Comparison of ENCODE assay signal across 12 cellular contexts in the genomic region with DNA sequence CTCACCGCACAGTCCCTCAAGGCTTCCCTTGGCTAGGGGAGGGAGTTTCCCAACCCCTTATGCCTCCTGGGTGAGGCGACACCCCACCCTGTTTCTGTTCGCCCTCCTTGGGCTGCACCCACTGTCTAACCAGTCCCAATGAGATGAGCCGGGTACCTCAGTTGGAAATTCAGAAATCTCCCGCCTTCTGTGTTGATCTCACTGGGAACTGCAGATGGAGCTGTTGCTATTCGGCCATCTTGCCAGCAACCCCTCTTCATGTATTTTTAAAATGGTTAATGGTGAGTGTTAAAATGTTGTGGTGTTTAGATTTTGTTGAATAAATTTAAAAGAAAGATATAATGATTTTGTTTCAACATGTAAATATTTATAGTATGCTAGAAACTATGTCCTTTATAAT. TPM values are rescaled to one million over a fixed set of nuclear protein-coding genes. Genes with fewer than 3 reads are reported as not detected.
A peak's percentile ranks its signal among the peaks of the same experiment; 100 is the strongest.
DNase-seq lines count a peak whose midpoint lies in the region; ATAC-seq and TF ChIP-seq lines count a peak whose summit lies in the region.
"Had no signal": no experiment of that assay in that cellular context is flagged by ENCODE, and none has a peak within 500 bp of the region (broad histone marks: within the 10 kb centered on the region; RNA-seq: fewer than 3 reads in every experiment).

No MANE protein-coding gene starts in this region.

- H3K27ac Mint-ChIP-seq in MCF 10A (ENCODE audit: low read depth, unreplicated experiment): no peak overlapping the region
- H3K27ac Mint-ChIP-seq in endothelial cell (ENCODE audit: unreplicated experiment): no peak overlapping the region
- H3K27ac Mint-ChIP-seq in activated naive CD4-positive, alpha-beta T cell treated with anti-CD3 and anti-CD28 coated beads, Interleukin-2, amount 10 ng/mL, durations not matched to agents 7 days and 5 days: no peak overlapping the region
- H3K27ac Mint-ChIP-seq: memory B cell had no signal

- no peaks in the 10 kb centered on the region for H3K27me3 Mint-ChIP-seq in MCF 10A (ENCODE audit: insufficient read depth, unreplicated experiment)
- no peaks in the 10 kb centered on the region for H3K27me3 Mint-ChIP-seq in endothelial cell (ENCODE audit: unreplicated experiment)
- H3K27me3 Mint-ChIP-seq in activated naive CD4-positive, alpha-beta T cell treated with anti-CD3 and anti-CD28 coated beads, Interleukin-2, amount 10 ng/mL, durations not matched to agents 7 days and 5 days: no peaks in the 10 kb centered on the region
- H3K27me3 Mint-ChIP-seq: memory B cell had no signal

- H3K4me1 Mint-ChIP-seq in MCF 10A (ENCODE audit: insufficient read depth, unreplicated experiment): no peaks in the 10 kb centered on the region
- peaks cover 21% of the 10 kb centered on the region for H3K4me1 Mint-ChIP-seq in endothelial cell (ENCODE audit: unreplicated experiment)
- H3K4me1 Mint-ChIP-seq in activated naive CD4-positive, alpha-beta T cell treated with anti-CD3 and anti-CD28 coated beads, Interleukin-2, amount 10 ng/mL, durations not matched to agents 7 days and 5 days: no peaks in the 10 kb centered on the region

- no peak overlapping the region for H3K27ac ChIP-seq in breast epithelium
- H3K27ac ChIP-seq: epithelial cell of prostate had no signal

- no peaks in the 10 kb centered on the region for H3K9me3 ChIP-seq in breast epithelium

- H3K4me3 Mint-ChIP-seq in MCF 10A (ENCODE audit: unreplicated experiment) (no peak overlapping the region), endothelial cell (ENCODE audit: unreplicated experiment) (no peak overlapping the region)
- H3K4me3 Mint-ChIP-seq in activated naive CD4-positive, alpha-beta T cell treated with anti-CD3 and anti-CD28 coated beads, Interleukin-2, amount 10 ng/mL, durations not matched to agents 7 days and 5 days: no peak overlapping the region
- H3K4me3 Mint-ChIP-seq: memory B cell had no signal

- POLR2A ChIA-PET in MCF 10A (lab: Yijun Ruan, JAX): interaction anchor here (0.6 kb wide), 1 partner anchor 105 kb away, joined by 4 read pairs; no protein-coding TSS in a partner anchor

- H3K36me3 Mint-ChIP-seq in MCF 10A (ENCODE audit: insufficient read depth, unreplicated experiment) (no peaks in the 10 kb centered on the region), endothelial cell (ENCODE audit: low read depth, unreplicated experiment) (peaks cover 4% of the 10 kb centered on the region)
- peaks cover 21% of the 10 kb centered on the region for H3K36me3 Mint-ChIP-seq in activated naive CD4-positive, alpha-beta T cell treated with anti-CD3 and anti-CD28 coated beads, Interleukin-2, amount 10 ng/mL, durations not matched to agents 7 days and 5 days

- no peak for TF ChIP-seq POLR2A in breast epithelium (IDR thresholded peaks at IDR 0.05)

- ATAC-seq in HG02759 (IDR thresholded peaks at IDR 0.05; ENCODE audit: unreplicated experiment) (no peak), GM19463 (IDR thresholded peaks at IDR 0.05; ENCODE audit: unreplicated experiment) (no peak)

- intact Hi-C loops in MCF 10A (cut with micrococcal nuclease) (no loop called here), breast epithelium (cut with DNase I; ENCODE audit: low total_unique reads) (no loop called here)

- TF ChIP-seq CTCF in MCF 10A (IDR thresholded peaks at IDR 0.05; ENCODE audit: unreplicated experiment) (no peak), breast epithelium (IDR thresholded peaks at IDR 0.05) (no peak), endothelial cell (IDR thresholded peaks at IDR 0.05; ENCODE audit: unreplicated experiment) (peak; percentile 24), retinal pigment epithelial cell (conservative IDR thresholded peaks at IDR 0.05; ENCODE audit: low read depth, low read length) (peak; percentile 58)

- no TSS peak for BruUV-seq in MCF 10A (replicated peaks; lab: Mats Ljungman, UMichigan)

- peaks cover 11% of the 10 kb centered on the region for H3K9me3 Mint-ChIP-seq in MCF 10A (ENCODE audit: unreplicated experiment)
- H3K9me3 Mint-ChIP-seq in endothelial cell (ENCODE audit: unreplicated experiment): peaks cover 4% of the 10 kb centered on the region
- H3K9me3 Mint-ChIP-seq in activated naive CD4-positive, alpha-beta T cell treated with anti-CD3 and anti-CD28 coated beads, Interleukin-2, amount 10 ng/mL, durations not matched to agents 7 days and 5 days: peaks cover 22% of the 10 kb centered on the region

- no peaks in the 10 kb centered on the region for H3K36me3 ChIP-seq in breast epithelium

- H3K4me1 ChIP-seq in breast epithelium: no peaks in the 10 kb centered on the region

- CTCF ChIA-PET in MCF 10A (lab: Yijun Ruan, JAX): interaction anchor here (0.6 to 0.8 kb wide), 2 partner anchors 80 to 549 kb away, joined by 3 read pairs; no protein-coding TSS in a partner anchor
- CTCF ChIA-PET in activated naive CD4-positive, alpha-beta T cell treated with anti-CD3 and anti-CD28 coated beads, Interleukin-2, amount 10 ng/mL, durations not matched to agents 7 days and 5 days (lab: Charles Lee): no interaction called here

- DNase-seq in MCF 10A (ENCODE audit: unreplicated experiment) (peak; percentile 20), breast epithelium (ENCODE audit: low spot score in 2 of 2) (no peak), RPMI7951 (ENCODE audit: low read depth) (peak; percentile 8), endothelial cell (ENCODE audit: low spot score) (peak; percentile 33), retinal pigment epithelial cell (ENCODE audit: low read depth) (no peak)
- DNase-seq in activated naive CD4-positive, alpha-beta T cell treated with anti-CD3 and anti-CD28 coated beads, Interleukin-2, amount 10 ng/mL, durations not matched to agents 7 days and 5 days: no peak
- DNase-seq: C1 segment of cervical spinal cord; stimulated activated CD4-positive, alpha-beta T cell treated with anti-CD3 and anti-CD28 coated beads, Interleukin-15, amount 100 ng/mL, for 24 hours had no signal

- H3K4me3 ChIP-seq in breast epithelium: no peak overlapping the region
- H3K4me3 ChIP-seq in retinal pigment epithelial cell (ENCODE audit: low read length): no peak overlapping the region

- no peaks in the 10 kb centered on the region for H3K27me3 ChIP-seq in breast epithelium

RNA-seq across cellular contexts. Expression of a gene that starts 22.0 kb away (rescaled TPM):
- total RNA-seq in MCF 10A (2022) (7.1 and 11.1 TPM in 2 replicates), breast epithelium (10 to 100 TPM; 13.6 to 25.6 (median 17.7) TPM), endothelial cell (ENCODE audit: unreplicated experiment) (5.7 TPM)
- total RNA-seq in RPMI7951 (2014; rRNA removed; shearing (Covaris generic)): 21.2 and 24.4 TPM in 2 replicates

RNA-seq across cellular contexts. Expression of a gene that starts 55.9 kb away (rescaled TPM):
- total RNA-seq in MCF 10A (2022): 35.7 and 44.2 TPM in 2 replicates
- 10 to 100 TPM; 18.7 to 24.6 (median 22.3) TPM for total RNA-seq in breast epithelium
- 167 and 175 TPM in 2 replicates for total RNA-seq in RPMI7951 (2014; rRNA removed; shearing (Covaris generic))
- total RNA-seq in endothelial cell (ENCODE audit: unreplicated experiment): 23.6 TPM

Comparison
In these comparisons a context has a peak if more than half of its experiments do, and no peak if none do; other contexts are left out.
1. DNase-seq: peak in MCF 10A (single experiment), RPMI7951 (single experiment) and endothelial cell (single experiment); none in breast epithelium (0 of 2), retinal pigment epithelial cell (single experiment) and activated naive CD4-positive, alpha-beta T cell treated with anti-CD3 and anti-CD28 coated beads, Interleukin-2, amount 10 ng/mL, durations not matched to agents 7 days and 5 days (single experiment).
2. CTCF ChIP-seq: peak in endothelial cell (single experiment) and retinal pigment epithelial cell (single experiment); none in MCF 10A (single experiment) and breast epithelium (0 of 3).